Comparison of ENCODE assay signal across 24 cellular contexts in genomic region chr15:27623149-27623548, GRCh38.
"Had no signal": no experiment of that assay in that cellular context is flagged by ENCODE, and none has a peak within 500 bp of the region (broad histone marks: within the 10 kb centered on the region; RNA-seq: fewer than 3 reads in every experiment).

No MANE protein-coding gene starts in this region.

- H3K4me2 ChIP-seq: smooth muscle cell had no signal

- H3K27me3 ChIP-seq: gastrocnemius medialis, right atrium auricular region, tibial nerve had no signal

- H3K4me1 ChIP-seq: gastrocnemius medialis, right atrium auricular region, tibial nerve had no signal

- H3K27me3 Mint-ChIP-seq: activated CD4-positive, alpha-beta memory T cell treated with anti-CD3 and anti-CD28 coated beads for 36 hours; activated naive CD4-positive, alpha-beta T cell treated with anti-CD3 and anti-CD28 coated beads, Interleukin-2, amount 50 U/mL, for 24 hours; activated naive CD8-positive, alpha-beta T cell treated with anti-CD3 and anti-CD28 coated beads, Interleukin-2, amount 50 U/mL, for 24 hours; activated T-helper 17 cell treated with anti-CD3 and anti-CD28 coated beads, Interleukin-2, amount 50 U/mL, for 72 hours; effector memory CD8-positive, alpha-beta T cell; naive B cell had no signal

- ATAC-seq: activated naive CD8-positive, alpha-beta T cell treated with anti-CD3 and anti-CD28 coated beads, Interleukin-2, amount 50 U/mL, for 24 hours; activated T-cell treated with anti-CD3 and anti-CD28 coated beads, Interleukin-2, amount 50 U/mL, for 4 hours; activated T-helper 17 cell treated with anti-CD3 and anti-CD28 coated beads, Interleukin-2, amount 50 U/mL, for 72 hours; effector memory CD8-positive, alpha-beta T cell; gastrocnemius medialis; left cardiac atrium had no signal

- H3K27ac ChIP-seq: gastrocnemius medialis, right atrium auricular region, tibial nerve had no signal

- FAIRE-seq: keratinocyte had no signal

- H3K9me3 ChIP-seq: gastrocnemius medialis had no signal

- H3K36me3 ChIP-seq: gastrocnemius medialis, right atrium auricular region, tibial nerve had no signal

- H3K4me3 ChIP-seq: gastrocnemius medialis, right atrium auricular region, smooth muscle cell, tibial nerve had no signal

- H3K36me3 Mint-ChIP-seq: activated naive CD4-positive, alpha-beta T cell treated with anti-CD3 and anti-CD28 coated beads, Interleukin-2, amount 50 U/mL, for 24 hours had no signal

- H3K4me1 Mint-ChIP-seq: activated naive CD4-positive, alpha-beta T cell treated with anti-CD3 and anti-CD28 coated beads, Interleukin-2, amount 50 U/mL, for 24 hours; activated naive CD8-positive, alpha-beta T cell treated with anti-CD3 and anti-CD28 coated beads, Interleukin-2, amount 50 U/mL, for 24 hours; activated T-helper 17 cell treated with anti-CD3 and anti-CD28 coated beads, Interleukin-2, amount 50 U/mL, for 72 hours; naive B cell had no signal

- DNase-seq: activated CD4-positive, alpha-beta memory T cell treated with anti-CD3 and anti-CD28 coated beads for 36 hours; activated CD4-positive, alpha-beta T cell treated with anti-CD3 and anti-CD28 coated beads for 4 hours; activated CD8-positive, alpha-beta memory T cell treated with anti-CD3 and anti-CD28 coated beads, Interleukin-2, amount 50 U/mL, for 48 hours; activated naive CD8-positive, alpha-beta T cell treated with anti-CD3 and anti-CD28 coated beads, Interleukin-2, amount 50 U/mL, for 24 hours; activated T-cell treated with anti-CD3 and anti-CD28 coated beads, Interleukin-2, amount 50 U/mL, for 4 hours; amygdala; caudate nucleus; cortex of kidney; effector memory CD8-positive, alpha-beta T cell; erythroblast; gastrocnemius medialis; glutamatergic neuron; left cardiac atrium; mammary epithelial cell; naive B cell; nucleus accumbens; stimulated activated CD4-positive, alpha-beta T cell treated with anti-CD3 and anti-CD28 coated beads, Interleukin-15, amount 100 ng/mL, for 24 hours; stimulated activated naive CD4-positive, alpha-beta T cell had no signal

- H3K27ac Mint-ChIP-seq: activated CD4-positive, alpha-beta memory T cell treated with anti-CD3 and anti-CD28 coated beads for 36 hours; activated naive CD4-positive, alpha-beta T cell treated with anti-CD3 and anti-CD28 coated beads, Interleukin-2, amount 50 U/mL, for 24 hours; activated naive CD8-positive, alpha-beta T cell treated with anti-CD3 and anti-CD28 coated beads, Interleukin-2, amount 50 U/mL, for 24 hours; activated T-helper 17 cell treated with anti-CD3 and anti-CD28 coated beads, Interleukin-2, amount 50 U/mL, for 72 hours; effector memory CD8-positive, alpha-beta T cell had no signal

- H3K4me3 Mint-ChIP-seq: activated CD4-positive, alpha-beta memory T cell treated with anti-CD3 and anti-CD28 coated beads for 36 hours; activated naive CD4-positive, alpha-beta T cell treated with anti-CD3 and anti-CD28 coated beads, Interleukin-2, amount 50 U/mL, for 24 hours; activated naive CD8-positive, alpha-beta T cell treated with anti-CD3 and anti-CD28 coated beads, Interleukin-2, amount 50 U/mL, for 24 hours; activated T-cell treated with anti-CD3 and anti-CD28 coated beads, Interleukin-2, amount 50 U/mL, for 4 hours; activated T-helper 17 cell treated with anti-CD3 and anti-CD28 coated beads, Interleukin-2, amount 50 U/mL, for 72 hours had no signal
